Comparison of ENCODE assay signal across 20 cellular contexts in genomic region chr19:16504271-16504670, GRCh38. TPM values are rescaled to one million over a fixed set of nuclear protein-coding genes. Genes with fewer than 3 reads are reported as not detected.
DNase-seq lines count a peak whose midpoint lies in the region; ATAC-seq and TF ChIP-seq lines count a peak whose summit lies in the region.
"Had no signal": no experiment of that assay in that cellular context is flagged by ENCODE, and none has a peak within 500 bp of the region (broad histone marks: within the 10 kb centered on the region; RNA-seq: fewer than 3 reads in every experiment).

No MANE protein-coding gene starts in this region.

- peaks cover 6% of the 10 kb centered on the region for H3K36me3 Mint-ChIP-seq in activated naive CD8-positive, alpha-beta T cell treated with anti-CD3 and anti-CD28 coated beads, Interleukin-2, amount 10 ng/mL, durations not matched to agents 7 days and 5 days
- peaks cover 2% of the 10 kb centered on the region for H3K36me3 Mint-ChIP-seq in activated naive CD8-positive, alpha-beta T cell treated with anti-CD3 and anti-CD28 coated beads for 36 hours
- peaks cover 7% of the 10 kb centered on the region for H3K36me3 Mint-ChIP-seq in central memory CD8-positive, alpha-beta T cell (ENCODE audit: insufficient read depth)

- H3K27ac Mint-ChIP-seq in activated naive CD8-positive, alpha-beta T cell treated with anti-CD3 and anti-CD28 coated beads, Interleukin-2, amount 10 ng/mL, durations not matched to agents 7 days and 5 days: peak overlapping the region; percentile 34
- no peak overlapping the region for H3K27ac Mint-ChIP-seq in activated naive CD8-positive, alpha-beta T cell treated with anti-CD3 and anti-CD28 coated beads for 36 hours
- peak overlapping the region; percentile 65 for H3K27ac Mint-ChIP-seq in central memory CD8-positive, alpha-beta T cell (ENCODE audit: low read depth)
- H3K27ac Mint-ChIP-seq: B cell; CD4-positive, alpha-beta T cell; CD8-positive, alpha-beta T cell had no signal

- DNase-seq in activated naive CD8-positive, alpha-beta T cell treated with anti-CD3 and anti-CD28 coated beads, Interleukin-2, amount 10 ng/mL, durations not matched to agents 7 days and 5 days: no peak
- no peak for DNase-seq in activated naive CD8-positive, alpha-beta T cell treated with anti-CD3 and anti-CD28 coated beads for 36 hours
- DNase-seq in RWPE1 (ENCODE audit: low spot score) (no peak), NCI-H146 treated with DMSO at 0.1 percent for 48 hours (lab: John Stamatoyannopoulos, UW; ENCODE audit: unreplicated experiment) (no peak)
- no peak for DNase-seq in central memory CD8-positive, alpha-beta T cell (ENCODE audit: low spot score in 2 of 2)
- DNase-seq: AML-193; Caco-2; Calu3; CD4-positive, alpha-beta T cell; CD8-positive, alpha-beta T cell; DMS79 treated with DMSO at 0.1 percent for 48 hours; GF-D8 had no signal

- POLR2A ChIA-PET in activated naive CD8-positive, alpha-beta T cell treated with anti-CD3 and anti-CD28 coated beads, Interleukin-2, amount 10 ng/mL, durations not matched to agents 7 days and 5 days (lab: Charles Lee): interaction anchor here (0.7 kb wide), 1 partner anchor 11 kb away, joined by 4 read pairs; no protein-coding TSS in a partner anchor
- POLR2A ChIA-PET in RWPE1 (lab: Yijun Ruan, JAX; ENCODE audit: low non-redundant PET): no interaction called here

- peak overlapping the region; percentile 7; the same call in 1 of the 2 replicates for H3K27ac ChIP-seq in RWPE1
- H3K27ac ChIP-seq: 22Rv1; A549; BLaER1 treated with 17β-estradiol and CSF1 and Interleukin-3, amounts not matched to agents 10 nM and 100 nM; C4-2B had no signal

- no peaks in the 10 kb centered on the region for H3K27me3 Mint-ChIP-seq in activated naive CD8-positive, alpha-beta T cell treated with anti-CD3 and anti-CD28 coated beads, Interleukin-2, amount 10 ng/mL, durations not matched to agents 7 days and 5 days
- H3K27me3 Mint-ChIP-seq in activated naive CD8-positive, alpha-beta T cell treated with anti-CD3 and anti-CD28 coated beads for 36 hours: no peaks in the 10 kb centered on the region
- no peaks in the 10 kb centered on the region for H3K27me3 Mint-ChIP-seq in central memory CD8-positive, alpha-beta T cell
- H3K27me3 Mint-ChIP-seq: B cell; CD4-positive, alpha-beta T cell had no signal

- peaks cover 3% of the 10 kb centered on the region for H3K4me1 Mint-ChIP-seq in activated naive CD8-positive, alpha-beta T cell treated with anti-CD3 and anti-CD28 coated beads, Interleukin-2, amount 10 ng/mL, durations not matched to agents 7 days and 5 days
- H3K4me1 Mint-ChIP-seq in activated naive CD8-positive, alpha-beta T cell treated with anti-CD3 and anti-CD28 coated beads for 36 hours: no peaks in the 10 kb centered on the region
- H3K4me1 Mint-ChIP-seq in central memory CD8-positive, alpha-beta T cell: no peaks in the 10 kb centered on the region
- H3K4me1 Mint-ChIP-seq: B cell had no signal

- TF ChIP-seq CTCF in RWPE1 (conservative IDR thresholded peaks at IDR 0.05; ENCODE audit: low read depth): no peak

- H3K4me3 Mint-ChIP-seq in activated naive CD8-positive, alpha-beta T cell treated with anti-CD3 and anti-CD28 coated beads, Interleukin-2, amount 10 ng/mL, durations not matched to agents 7 days and 5 days: no peak overlapping the region
- H3K4me3 Mint-ChIP-seq in activated naive CD8-positive, alpha-beta T cell treated with anti-CD3 and anti-CD28 coated beads for 36 hours: no peak overlapping the region
- no peak overlapping the region for H3K4me3 Mint-ChIP-seq in central memory CD8-positive, alpha-beta T cell
- H3K4me3 Mint-ChIP-seq: B cell; CD4-positive, alpha-beta T cell; CD8-positive, alpha-beta T cell had no signal

- CTCF ChIA-PET in RWPE1 (lab: Yijun Ruan, JAX): no interaction called here

- ATAC-seq in activated naive CD8-positive, alpha-beta T cell treated with anti-CD3 and anti-CD28 coated beads, Interleukin-2, amount 10 ng/mL, durations not matched to agents 7 days and 5 days (ENCODE audit: low read depth): no peak
- no peak for ATAC-seq in central memory CD8-positive, alpha-beta T cell (replicated peaks; ENCODE audit: extremely low read depth, poor library complexity, severe bottlenecking)
- ATAC-seq in HG02885 (IDR thresholded peaks at IDR 0.05; ENCODE audit: poor library complexity, unreplicated experiment) (no peak), GM19452 (IDR thresholded peaks at IDR 0.05; ENCODE audit: unreplicated experiment) (no peak)
- ATAC-seq: A549; CD8-positive, alpha-beta T cell had no signal

- no peaks in the 10 kb centered on the region for H3K9me3 Mint-ChIP-seq in activated naive CD8-positive, alpha-beta T cell treated with anti-CD3 and anti-CD28 coated beads, Interleukin-2, amount 10 ng/mL, durations not matched to agents 7 days and 5 days
- no peaks in the 10 kb centered on the region for H3K9me3 Mint-ChIP-seq in activated naive CD8-positive, alpha-beta T cell treated with anti-CD3 and anti-CD28 coated beads for 36 hours
- no peaks in the 10 kb centered on the region for H3K9me3 Mint-ChIP-seq in central memory CD8-positive, alpha-beta T cell
- H3K9me3 Mint-ChIP-seq: CD4-positive, alpha-beta T cell; CD8-positive, alpha-beta T cell had no signal

RNA-seq across cellular contexts. Expression of gene C19orf44, which starts 8.1 kb away (rescaled TPM):
- total RNA-seq in activated naive CD8-positive, alpha-beta T cell treated with anti-CD3 and anti-CD28 coated beads, Interleukin-2, amount 10 ng/mL, durations not matched to agents 7 days and 5 days: 1 to 10 TPM; 3.0 to 3.3 TPM
- 1 to 10 TPM; 2.7 to 3.0 TPM for total RNA-seq in activated naive CD8-positive, alpha-beta T cell treated with anti-CD3 and anti-CD28 coated beads for 36 hours

RNA-seq across cellular contexts. Expression of gene CALR3, which starts 8.3 kb away (rescaled TPM):
- total RNA-seq in activated naive CD8-positive, alpha-beta T cell treated with anti-CD3 and anti-CD28 coated beads, Interleukin-2, amount 10 ng/mL, durations not matched to agents 7 days and 5 days: not detected
- under 1 TPM in 1 of 2 experiments, not detected in 1; 0.16 TPM for total RNA-seq in activated naive CD8-positive, alpha-beta T cell treated with anti-CD3 and anti-CD28 coated beads for 36 hours
- total RNA-seq: A172; Caco-2; Calu3; CD4-positive, alpha-beta T cell; CD8-positive, alpha-beta T cell had no signal

RNA-seq across cellular contexts. Expression of gene EPS15L1, which starts 32.5 kb away (rescaled TPM):
- 10 to 100 TPM; 40.0 to 41.7 TPM for total RNA-seq in activated naive CD8-positive, alpha-beta T cell treated with anti-CD3 and anti-CD28 coated beads, Interleukin-2, amount 10 ng/mL, durations not matched to agents 7 days and 5 days
- 10 to 100 TPM; 25.1 to 25.8 TPM for total RNA-seq in activated naive CD8-positive, alpha-beta T cell treated with anti-CD3 and anti-CD28 coated beads for 36 hours

RNA-seq across cellular contexts. Expression of gene CHERP, which starts 38.0 kb away (rescaled TPM):
- 10 to 100 TPM; 65.5 to 67.0 TPM for total RNA-seq in activated naive CD8-positive, alpha-beta T cell treated with anti-CD3 and anti-CD28 coated beads, Interleukin-2, amount 10 ng/mL, durations not matched to agents 7 days and 5 days
- 10 to 100 TPM; 82.3 to 93.7 TPM for total RNA-seq in activated naive CD8-positive, alpha-beta T cell treated with anti-CD3 and anti-CD28 coated beads for 36 hours
